Comparison of ENCODE assay signal across 8 cellular contexts in the genomic region with DNA sequence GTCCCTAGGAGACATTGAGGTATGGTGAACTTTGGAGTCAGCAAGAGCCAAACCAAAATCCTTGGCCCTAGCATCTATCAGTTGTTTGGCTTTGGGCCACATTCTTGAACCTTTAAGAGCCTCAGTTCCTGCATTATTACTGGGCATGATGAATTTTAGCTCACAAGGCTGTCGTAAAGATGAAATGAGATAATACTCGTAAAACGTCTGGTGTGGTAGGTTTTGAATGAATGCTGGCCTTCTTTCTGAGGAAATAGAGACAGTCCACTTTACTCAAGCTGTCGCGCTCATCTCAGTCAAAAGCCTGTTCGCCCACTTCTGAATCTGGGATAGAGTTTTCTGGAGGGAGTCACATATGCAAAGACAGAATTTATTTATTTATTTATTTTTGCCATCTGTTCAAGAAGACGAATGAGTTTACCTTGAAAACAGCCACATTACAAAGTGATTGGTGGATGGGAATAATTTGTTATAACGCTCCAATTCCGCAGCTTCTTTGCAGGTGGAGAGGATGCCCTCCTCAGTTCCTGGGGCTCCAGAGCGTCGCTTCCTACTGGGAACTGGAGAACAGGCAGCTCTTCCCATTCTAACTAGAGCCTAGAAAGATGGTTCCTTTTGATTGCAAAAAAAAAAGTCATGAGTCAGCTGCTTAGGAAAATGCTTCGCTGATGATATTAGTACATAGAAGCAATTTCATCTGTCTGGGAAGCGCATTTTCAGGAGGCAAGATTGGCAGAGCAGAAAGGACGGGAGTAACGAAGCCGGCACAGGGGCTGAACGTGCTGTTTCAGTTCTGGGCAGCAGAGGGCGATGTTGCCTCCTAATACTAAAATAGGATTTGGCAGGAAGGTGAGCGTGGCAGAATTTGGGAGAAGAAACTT. TPM values are rescaled to one million over a fixed set of nuclear protein-coding genes. Genes with fewer than 3 reads are reported as not detected.
DNase-seq lines count a peak whose midpoint lies in the region; ATAC-seq and TF ChIP-seq lines count a peak whose summit lies in the region.

No MANE protein-coding gene starts in this region.

- H3K9me3 ChIP-seq in Caco-2: no peaks in the 10 kb centered on the region
- no peaks in the 10 kb centered on the region for H3K9me3 ChIP-seq in GM23248 (ENCODE audit: low read depth)

- no peak for ATAC-seq in HG03460 (IDR thresholded peaks at IDR 0.05; ENCODE audit: unreplicated experiment)

- peak; percentile 63 to 64 for TF ChIP-seq CTCF in Caco-2 (IDR thresholded peaks at IDR 0.05; ENCODE audit: insufficient read depth in 1 of 2, low read depth in 1 of 2, low read length in 1 of 2, severe bottlenecking in 1 of 2, unreplicated experiment in 1 of 2)
- peak; percentile 95 for TF ChIP-seq CTCF in MCF 10A (IDR thresholded peaks at IDR 0.05; ENCODE audit: unreplicated experiment)

- H3F3A ChIP-seq in GM23248 (ENCODE audit: insufficient read depth): no peaks in the 10 kb centered on the region

- H3K4me1 Mint-ChIP-seq in Caco-2 (ENCODE audit: low read depth, unreplicated experiment) (no peaks in the 10 kb centered on the region), MCF 10A (ENCODE audit: insufficient read depth, unreplicated experiment) (no peaks in the 10 kb centered on the region)

- 44 to 45% methylated on average over 19 of the region's 19 CpGs for WGBS in GM23248 (ENCODE audit: low coverage in 1 of 2, low lambda C conversion rate in 2 of 2, missing lambda C conversion rate in 2 of 2), 2 experiments

- intact Hi-C loops in Caco-2 (cut with micrococcal nuclease; ENCODE audit: unreplicated experiment): no loop called here
- intact Hi-C loops in MCF 10A (cut with micrococcal nuclease): loop anchor here (1.0 to 10.0 kb wide), 3 partner anchors 150 to 868 kb away; no protein-coding TSS in a partner anchor

- H3K27me3 Mint-ChIP-seq in Caco-2 (ENCODE audit: insufficient read depth, unreplicated experiment) (peaks cover 15% of the 10 kb centered on the region), MCF 10A (ENCODE audit: insufficient read depth, unreplicated experiment) (peaks cover 48% of the 10 kb centered on the region)

- DNase-seq in Caco-2 (peak; percentile 36 to 57), GM23248 (peak; percentile 71), NCI-H128 (lab: John Stamatoyannopoulos, UW; ENCODE audit: unreplicated experiment) (peak; percentile 55), SW480 (ENCODE audit: low spot score) (peak; percentile 52), MCF 10A (ENCODE audit: unreplicated experiment) (peak; percentile 65), inferior parietal cortex (ENCODE audit: extremely low spot score) (peak; percentile 81)
- DNase-seq in stimulated activated CD4-positive, alpha-beta T cell treated with anti-CD3 and anti-CD28 coated beads, Interleukin-15, amount 100 ng/mL, for 24 hours: peak; percentile 65

- no peaks in the 10 kb centered on the region for H3K4me1 ChIP-seq in Caco-2
- H3K4me1 ChIP-seq in GM23248 (ENCODE audit: insufficient read depth): no peaks in the 10 kb centered on the region

- no peak overlapping the region for H3K4me3 ChIP-seq in Caco-2 (ENCODE audit: low read depth, low read length)
- 0 out of 2 replicates have a peak overlapping the region, but pooled peaks have one; percentile 30 for H3K4me3 ChIP-seq in GM23248

- H3K27ac Mint-ChIP-seq in Caco-2 (ENCODE audit: unreplicated experiment) (no peak overlapping the region), MCF 10A (ENCODE audit: low read depth, unreplicated experiment) (no peak overlapping the region)

- H3K9me2 ChIP-seq in GM23248 (ENCODE audit: insufficient read depth): no peaks in the 10 kb centered on the region

- no peaks in the 10 kb centered on the region for H3K79me2 ChIP-seq in GM23248 (ENCODE audit: insufficient read depth)

- no peak overlapping the region for H3K9ac ChIP-seq in GM23248

- H3K36me3 ChIP-seq in Caco-2 (ENCODE audit: control insufficient read depth, insufficient read depth, low read length): no peaks in the 10 kb centered on the region
- no peaks in the 10 kb centered on the region for H3K36me3 ChIP-seq in GM23248 (ENCODE audit: low read depth)

- H4K20me1 ChIP-seq in GM23248 (ENCODE audit: insufficient read depth): no peaks in the 10 kb centered on the region

- BruUV-seq in Caco-2 (replicated peaks; lab: Mats Ljungman, UMichigan): no TSS peak
- no TSS peak for BruUV-seq in MCF 10A (replicated peaks; lab: Mats Ljungman, UMichigan)

- in situ Hi-C loops in GM23248 (cut with MboI): loop anchor here (25.0 kb wide), 1 partner anchor 1861 kb away; no protein-coding TSS in a partner anchor

- H3K27me3 ChIP-seq in Caco-2 (replicated peaks; ENCODE audit: control insufficient read depth, insufficient read depth, low read length): no peaks in the 10 kb centered on the region
- peaks cover 25% of the 10 kb centered on the region for H3K27me3 ChIP-seq in GM23248 (replicated peaks; ENCODE audit: insufficient read depth)

- no peak overlapping the region for H3K4me3 Mint-ChIP-seq in Caco-2 (ENCODE audit: unreplicated experiment)
- H3K4me3 Mint-ChIP-seq in MCF 10A (ENCODE audit: unreplicated experiment): no peak overlapping the region

- no peak overlapping the region for H2AFZ ChIP-seq in GM23248

- H3K4me2 ChIP-seq in GM23248 (ENCODE audit: unreplicated experiment): peak overlapping the region; percentile 19

- H3K36me3 Mint-ChIP-seq in Caco-2 (ENCODE audit: insufficient read depth, unreplicated experiment) (no peaks in the 10 kb centered on the region), MCF 10A (ENCODE audit: insufficient read depth, unreplicated experiment) (no peaks in the 10 kb centered on the region)

- CTCF ChIA-PET in Caco-2 (lab: Charles Lee) (interaction anchor here (0.6 kb wide), 1 partner anchor 9 kb away, joined by 3 read pairs; no protein-coding TSS in a partner anchor), MCF 10A (lab: Yijun Ruan, JAX) (interaction anchor here (0.6 to 9.7 kb wide), 41 partner anchors 11 to 1017 kb away, joined by 3 to 88 read pairs (median 3); no protein-coding TSS in a partner anchor)

- no peak overlapping the region for H3K27ac ChIP-seq in GM23248

- POLR2A ChIA-PET in Caco-2 (lab: Charles Lee) (no interaction called here), MCF 10A (lab: Yijun Ruan, JAX) (interaction anchor here (0.6 kb wide), 1 partner anchor 151 kb away, joined by 3 read pairs; no protein-coding TSS in a partner anchor)

- H3K9me3 Mint-ChIP-seq in Caco-2 (ENCODE audit: unreplicated experiment) (no peaks in the 10 kb centered on the region), MCF 10A (ENCODE audit: unreplicated experiment) (no peaks in the 10 kb centered on the region)

RNA-seq across cellular contexts. Expression of gene CYP2J2, which starts 49.9 kb away (rescaled TPM):
- 0.29 and 0.77 TPM in 2 replicates for total RNA-seq in Caco-2 (2022)
- total RNA-seq in GM23248 (2014; rRNA removed; shearing (Covaris generic)): not detected in 2 replicates
- not detected in 2 replicates for polyA plus RNA-seq in GM23248 (2016; fragmentation: Nextera tagmentation; extraction: Ambion mirVana)
- 0.25 and 0.42 TPM in 2 replicates for total RNA-seq in MCF 10A (2022)
